1 cellular context compared by ENCODE assay signal in the genomic region with DNA sequence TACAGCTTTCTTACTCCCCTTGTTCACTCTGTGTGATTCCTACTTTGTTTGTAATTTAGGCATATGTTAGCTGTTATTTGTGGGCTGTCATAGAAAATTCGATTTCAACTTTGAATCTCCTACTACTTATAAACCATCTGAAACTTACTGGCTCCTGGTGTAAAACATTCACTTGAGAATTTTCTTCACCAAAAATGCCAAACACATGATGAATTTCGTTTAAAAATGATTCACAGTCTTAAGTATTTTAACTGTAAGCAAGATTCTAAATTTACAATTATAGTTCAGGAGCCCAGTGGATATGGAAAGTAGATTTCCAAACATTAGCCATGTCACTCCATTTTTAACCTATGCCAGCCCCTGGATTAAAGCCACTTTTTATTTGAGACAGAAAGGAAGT.
TF ChIP-seq lines count a peak whose summit lies in the region.

No MANE protein-coding gene starts in this region.

TF ChIP-seq in WTC11, 78 proteins besides CTCF, POLR2A, EP300 and RAD21 (continued from another document):
- TF ChIP-seq, protein P1, sequence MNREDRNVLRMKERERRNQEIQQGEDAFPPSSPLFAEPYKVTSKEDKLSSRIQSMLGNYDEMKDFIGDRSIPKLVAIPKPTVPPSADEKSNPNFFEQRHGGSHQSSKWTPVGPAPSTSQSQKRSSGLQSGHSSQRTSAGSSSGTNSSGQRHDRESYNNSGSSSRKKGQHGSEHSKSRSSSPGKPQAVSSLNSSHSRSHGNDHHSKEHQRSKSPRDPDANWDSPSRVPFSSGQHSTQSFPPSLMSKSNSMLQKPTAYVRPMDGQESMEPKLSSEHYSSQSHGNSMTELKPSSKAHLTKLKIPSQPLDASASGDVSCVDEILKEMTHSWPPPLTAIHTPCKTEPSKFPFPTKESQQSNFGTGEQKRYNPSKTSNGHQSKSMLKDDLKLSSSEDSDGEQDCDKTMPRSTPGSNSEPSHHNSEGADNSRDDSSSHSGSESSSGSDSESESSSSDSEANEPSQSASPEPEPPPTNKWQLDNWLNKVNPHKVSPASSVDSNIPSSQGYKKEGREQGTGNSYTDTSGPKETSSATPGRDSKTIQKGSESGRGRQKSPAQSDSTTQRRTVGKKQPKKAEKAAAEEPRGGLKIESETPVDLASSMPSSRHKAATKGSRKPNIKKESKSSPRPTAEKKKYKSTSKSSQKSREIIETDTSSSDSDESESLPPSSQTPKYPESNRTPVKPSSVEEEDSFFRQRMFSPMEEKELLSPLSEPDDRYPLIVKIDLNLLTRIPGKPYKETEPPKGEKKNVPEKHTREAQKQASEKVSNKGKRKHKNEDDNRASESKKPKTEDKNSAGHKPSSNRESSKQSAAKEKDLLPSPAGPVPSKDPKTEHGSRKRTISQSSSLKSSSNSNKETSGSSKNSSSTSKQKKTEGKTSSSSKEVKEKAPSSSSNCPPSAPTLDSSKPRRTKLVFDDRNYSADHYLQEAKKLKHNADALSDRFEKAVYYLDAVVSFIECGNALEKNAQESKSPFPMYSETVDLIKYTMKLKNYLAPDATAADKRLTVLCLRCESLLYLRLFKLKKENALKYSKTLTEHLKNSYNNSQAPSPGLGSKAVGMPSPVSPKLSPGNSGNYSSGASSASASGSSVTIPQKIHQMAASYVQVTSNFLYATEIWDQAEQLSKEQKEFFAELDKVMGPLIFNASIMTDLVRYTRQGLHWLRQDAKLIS (CRISPR knock-in tag; IDR thresholded peaks at IDR 0.05; ENCODE audit: borderline replicate concordance), result no peak
- no peak for TF ChIP-seq SOX15 (CRISPR knock-in tag; IDR thresholded peaks at IDR 0.05)
- TF ChIP-seq, protein P2, sequence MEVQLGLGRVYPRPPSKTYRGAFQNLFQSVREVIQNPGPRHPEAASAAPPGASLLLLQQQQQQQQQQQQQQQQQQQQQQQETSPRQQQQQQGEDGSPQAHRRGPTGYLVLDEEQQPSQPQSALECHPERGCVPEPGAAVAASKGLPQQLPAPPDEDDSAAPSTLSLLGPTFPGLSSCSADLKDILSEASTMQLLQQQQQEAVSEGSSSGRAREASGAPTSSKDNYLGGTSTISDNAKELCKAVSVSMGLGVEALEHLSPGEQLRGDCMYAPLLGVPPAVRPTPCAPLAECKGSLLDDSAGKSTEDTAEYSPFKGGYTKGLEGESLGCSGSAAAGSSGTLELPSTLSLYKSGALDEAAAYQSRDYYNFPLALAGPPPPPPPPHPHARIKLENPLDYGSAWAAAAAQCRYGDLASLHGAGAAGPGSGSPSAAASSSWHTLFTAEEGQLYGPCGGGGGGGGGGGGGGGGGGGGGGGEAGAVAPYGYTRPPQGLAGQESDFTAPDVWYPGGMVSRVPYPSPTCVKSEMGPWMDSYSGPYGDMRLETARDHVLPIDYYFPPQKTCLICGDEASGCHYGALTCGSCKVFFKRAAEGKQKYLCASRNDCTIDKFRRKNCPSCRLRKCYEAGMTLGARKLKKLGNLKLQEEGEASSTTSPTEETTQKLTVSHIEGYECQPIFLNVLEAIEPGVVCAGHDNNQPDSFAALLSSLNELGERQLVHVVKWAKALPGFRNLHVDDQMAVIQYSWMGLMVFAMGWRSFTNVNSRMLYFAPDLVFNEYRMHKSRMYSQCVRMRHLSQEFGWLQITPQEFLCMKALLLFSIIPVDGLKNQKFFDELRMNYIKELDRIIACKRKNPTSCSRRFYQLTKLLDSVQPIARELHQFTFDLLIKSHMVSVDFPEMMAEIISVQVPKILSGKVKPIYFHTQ (CRISPR knock-in tag; IDR thresholded peaks at IDR 0.05), result no peak
